10 cellular contexts compared by ENCODE assay signal in genomic region chrX:11064851-11065600, GRCh38. TPM values are rescaled to one million over a fixed set of nuclear protein-coding genes. Genes with fewer than 3 reads are reported as not detected.
DNase-seq lines count a peak whose midpoint lies in the region; ATAC-seq and TF ChIP-seq lines count a peak whose summit lies in the region.
"Had no signal": no experiment of that assay in that cellular context is flagged by ENCODE, and none has a peak within 500 bp of the region (broad histone marks: within the 10 kb centered on the region; RNA-seq: fewer than 3 reads in every experiment).

No MANE protein-coding gene starts in this region.

- H3K4me3 ChIP-seq in astrocyte of the cerebellum (ENCODE audit: low read depth, low read length) (no peak overlapping the region), mucosa of descending colon (no peak overlapping the region)

- no peaks in the 10 kb centered on the region for H3K9me3 ChIP-seq in mucosa of descending colon

- intact Hi-C loops in mucosa of descending colon (cut with DNase I, micrococcal nuclease), result no loop called here

- ATAC-seq in mucosa of descending colon, result no peak

- H3K27me3 Mint-ChIP-seq in HFFc6 (ENCODE audit: insufficient read depth), result no peaks in the 10 kb centered on the region
- H3K27me3 Mint-ChIP-seq: dendritic cell treated with granulocyte-macrophage colony-stimulating factor and Interleukin-4, amounts not matched to agents 40 ng/mL and 50 ng/mL, for 4 days had no signal

- peak overlapping the region; percentile 49 for H3K27ac ChIP-seq in substantia nigra (ENCODE audit: low read depth, low read length, poor library complexity, severe bottlenecking)

- DNase-seq in HFFc6 (peak; percentile 54), astrocyte of the cerebellum (ENCODE audit: low read depth) (peak; percentile 57), hepatic stellate cell (ENCODE audit: low spot score) (peak; percentile 11), substantia nigra (lab: John Stamatoyannopoulos, UW) (no peak), mucosa of descending colon (no peak), HuH-7.5 (ENCODE audit: low spot score) (no peak), cortex of kidney (lab: John Stamatoyannopoulos, UW) (no peak)
- DNase-seq: activated T-cell treated with anti-CD3 and anti-CD28 coated beads, Interleukin-2, amount 50 U/mL, for 24 hours; T-helper 2 cell had no signal

- peak overlapping the region; percentile 79 for H3K4me3 Mint-ChIP-seq in HFFc6
- H3K4me3 Mint-ChIP-seq: activated T-cell treated with anti-CD3 and anti-CD28 coated beads, Interleukin-2, amount 50 U/mL, for 24 hours; dendritic cell treated with granulocyte-macrophage colony-stimulating factor and Interleukin-4, amounts not matched to agents 40 ng/mL and 50 ng/mL, for 4 days had no signal

- no peak for TF ChIP-seq CTCF in HFFc6 (IDR thresholded peaks at IDR 0.05)
- TF ChIP-seq CTCF in astrocyte of the cerebellum (IDR thresholded peaks at IDR 0.05; ENCODE audit: low read depth, low read length, missing control alignments), result no peak
- no peak for TF ChIP-seq CTCF in mucosa of descending colon (IDR thresholded peaks at IDR 0.05)

- in situ Hi-C loops in astrocyte of the cerebellum (cut with HindIII; ENCODE audit: low sequenced_read_pairs), result no loop called here

- H3K4me1 Mint-ChIP-seq in HFFc6 (ENCODE audit: low read depth), result peaks cover 42% of the 10 kb centered on the region

- peak overlapping the region; percentile 92 for H3K27ac Mint-ChIP-seq in HFFc6
- H3K27ac Mint-ChIP-seq: activated T-cell treated with anti-CD3 and anti-CD28 coated beads, Interleukin-2, amount 50 U/mL, for 24 hours; dendritic cell treated with granulocyte-macrophage colony-stimulating factor and Interleukin-4, amounts not matched to agents 40 ng/mL and 50 ng/mL, for 4 days had no signal

- H3K9me3 Mint-ChIP-seq in HFFc6, result no peaks in the 10 kb centered on the region
- H3K9me3 Mint-ChIP-seq: activated T-cell treated with anti-CD3 and anti-CD28 coated beads, Interleukin-2, amount 50 U/mL, for 24 hours; dendritic cell treated with granulocyte-macrophage colony-stimulating factor and Interleukin-4, amounts not matched to agents 40 ng/mL and 50 ng/mL, for 4 days had no signal

- H3K4me1 ChIP-seq in mucosa of descending colon (ENCODE audit: low read depth), result no peaks in the 10 kb centered on the region

- H3K36me3 Mint-ChIP-seq in HFFc6 (ENCODE audit: low read depth), result no peaks in the 10 kb centered on the region

- no peaks in the 10 kb centered on the region for H3K36me3 ChIP-seq in mucosa of descending colon (ENCODE audit: low read depth)

RNA-seq across cellular contexts. Expression of gene HCCS, which starts 46.1 kb away (rescaled TPM):
- total RNA-seq in HFFc6 (2021; fragmentation: NEBNext Ultra II Directional; extraction: Animal tissue kit (Norgen Biotek cat#: 25700)), result 10 to 100 TPM; 42.1 to 48.0 (median 44.8) TPM
- total RNA-seq in mucosa of descending colon, result 10 to 100 TPM; 36.4 to 42.5 (median 39.7) TPM

Comparison
In these comparisons a context has a peak if more than half of its experiments do, and no peak if none do; other contexts are left out.
1. DNase-seq: peak in HFFc6 (single experiment), astrocyte of the cerebellum (single experiment) and hepatic stellate cell (single experiment); none in substantia nigra (0 of 49), mucosa of descending colon (0 of 3), HuH-7.5 (single experiment) and cortex of kidney (single experiment).